ENCODE assay signal across 4 cellular contexts in the genomic region with DNA sequence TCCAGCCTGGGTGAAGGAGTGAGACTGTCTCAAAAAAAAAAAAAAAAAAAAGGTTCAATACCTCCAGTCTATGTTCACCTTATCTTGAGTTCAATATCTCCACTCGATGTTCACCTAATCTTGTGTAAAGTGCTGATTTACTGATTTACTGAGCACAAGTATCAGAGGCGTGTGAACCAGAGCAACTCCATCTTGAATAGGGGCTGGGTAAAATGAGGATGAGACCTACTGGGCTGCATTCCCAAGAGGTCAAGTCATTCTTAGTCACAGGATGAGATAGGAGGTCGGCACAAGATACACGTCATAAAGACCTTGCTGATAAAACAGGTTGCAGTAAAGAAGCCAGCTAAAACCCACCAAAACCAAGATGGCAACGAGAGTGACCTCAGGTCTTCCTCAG. TPM values are rescaled to one million over a fixed set of nuclear protein-coding genes. Genes with fewer than 3 reads are reported as not detected.
"Had no signal": no experiment of that assay in that cellular context is flagged by ENCODE, and none has a peak within 500 bp of the region (broad histone marks: within the 10 kb centered on the region; RNA-seq: fewer than 3 reads in every experiment).

No MANE protein-coding gene starts in this region.

RNA-seq across cellular contexts. Expression of a gene that starts 41.0 kb away (rescaled TPM):
- total RNA-seq: activated B cell treated with CpG ODN at 0.5 μM for 24 hours; activated T-helper 1 cell treated with anti-CD3 and anti-CD28 coated beads, Interleukin-12 subunit alpha, Interleukin-12 subunit beta, Interleukin-2, Interleukin-4 antibody, amounts not matched to agents 30 ng/mL and 10 ng/mL and 1 ng/mL, durations not matched to agents 14 hours and 24 hours and 36 hours; NCI-H460; T-helper 17 cell had no signal
